In genomic region chr12:47214771-47215170, GRCh38 we compare ENCODE assay signal across 13 cellular contexts.
DNase-seq lines count a peak whose midpoint lies in the region; ATAC-seq, FAIRE-seq and TF ChIP-seq lines count a peak whose summit lies in the region.
"Had no signal": no experiment of that assay in that cellular context is flagged by ENCODE, and none has a peak within 500 bp of the region (broad histone marks: within the 10 kb centered on the region; RNA-seq: fewer than 3 reads in every experiment).

No MANE protein-coding gene starts in this region.

- H3K9me3 ChIP-seq in A549, result no peaks in the 10 kb centered on the region
- no peaks in the 10 kb centered on the region for H3K9me3 ChIP-seq in OCI-LY3 (ENCODE audit: insufficient read depth, low read length)
- H3K9me3 ChIP-seq in spleen, result no peaks in the 10 kb centered on the region
- H3K9me3 ChIP-seq in adrenal gland (replicated peaks in 1 of 3), result no peaks in the 10 kb centered on the region
- H3K9me3 ChIP-seq: right atrium auricular region had no signal

- H2AFZ ChIP-seq in OCI-LY3 (ENCODE audit: low read depth, low read length), result no peak overlapping the region
- H2AFZ ChIP-seq: GM23248 had no signal

- no peak for TF ChIP-seq EP300 in A549 (IDR thresholded peaks at IDR 0.05)

- no peak for TF ChIP-seq RAD21 in A549 (conservative IDR thresholded peaks at IDR 0.05 in 1 of 2, IDR thresholded peaks at IDR 0.05 in 1 of 2)

- peak overlapping the region; percentile 91 to 100 for H3K27ac Mint-ChIP-seq in activated naive CD4-positive, alpha-beta T cell treated with anti-CD3 and anti-CD28 coated beads, Interleukin-2, amount 50 U/mL, for 72 hours

- H3K36me3 ChIP-seq in OCI-LY3 (replicated peaks; ENCODE audit: low read depth, low read length), result no peaks in the 10 kb centered on the region
- peaks cover 0 to 13% (median 0%) of the 10 kb centered on the region in 6 donors for H3K36me3 ChIP-seq in spleen
- H3K36me3 ChIP-seq in adrenal gland (replicated peaks in 1 of 2), result no peaks in the 10 kb centered on the region
- H3K36me3 ChIP-seq: right atrium auricular region had no signal

- FAIRE-seq in A549 (lab: Jason Lieb, UNC), result no peak
- FAIRE-seq: islet of Langerhans had no signal

- peaks cover 68 to 84% of the 10 kb centered on the region in 2 donors for H3K36me3 Mint-ChIP-seq in activated naive CD4-positive, alpha-beta T cell treated with anti-CD3 and anti-CD28 coated beads, Interleukin-2, amount 50 U/mL, for 72 hours

- intact Hi-C loops in spleen (cut with DNase I; ENCODE audit: low total_unique reads), result no loop called here
- intact Hi-C loops in adrenal gland (cut with DNase I), result no loop called here

- peaks cover 74% of the 10 kb centered on the region for H3K4me1 ChIP-seq in A549
- H3K4me1 ChIP-seq in OCI-LY3 (ENCODE audit: low read length), result peaks cover 62% of the 10 kb centered on the region
- H3K4me1 ChIP-seq in spleen, result peaks cover 0 to 96% (median 67%) of the 10 kb centered on the region in 6 donors
- no peaks in the 10 kb centered on the region for H3K4me1 ChIP-seq in adrenal gland (replicated peaks in 1 of 2)
- H3K4me1 ChIP-seq: right atrium auricular region had no signal

- H3K4me3 ChIP-seq in A549 (no peak overlapping the region), OCI-LY3 (ENCODE audit: low read length) (peak overlapping the region; percentile 70; the same call in 1 of the 2 replicates), spleen (peak overlapping the region in 7 of 8 donors; percentile 29 to 72 (median 42)), adrenal gland (no peak overlapping the region)
- H3K4me3 ChIP-seq: GM23248, right atrium auricular region had no signal

- POLR2A ChIA-PET in A549 (lab: Yijun Ruan, JAX), result no interaction called here

- H3K4me2 ChIP-seq in A549 (no peak overlapping the region), OCI-LY3 (ENCODE audit: low read length) (peak overlapping the region; percentile 73)

- H3K27me3 ChIP-seq in OCI-LY3 (ENCODE audit: low read depth, low read length) (no peaks in the 10 kb centered on the region), spleen (replicated peaks in 1 of 7) (no peaks in the 10 kb centered on the region), adrenal gland (no peaks in the 10 kb centered on the region)
- H3K27me3 ChIP-seq: right atrium auricular region had no signal

- peaks cover 16% of the 10 kb centered on the region for H3K79me2 ChIP-seq in OCI-LY3 (ENCODE audit: low read length)

- H3K9ac ChIP-seq in OCI-LY3 (ENCODE audit: low read length), result no peak overlapping the region
- H3K9ac ChIP-seq: GM23248 had no signal

- DNase-seq in A549 (ENCODE audit: low read depth in 1 of 2, low spot score in 1 of 2) (no peak), spleen (no peak), RPMI8226 (no peak), adrenal gland (no peak)
- no peak for DNase-seq in activated naive CD4-positive, alpha-beta T cell treated with anti-CD3 and anti-CD28 coated beads, Interleukin-2, amount 50 U/mL, for 72 hours (ENCODE audit: low spot score in 2 of 2)
- DNase-seq: GM23248, NCI-H2029 had no signal

- no peaks in the 10 kb centered on the region for H4K20me1 ChIP-seq in OCI-LY3 (ENCODE audit: insufficient read depth, low read length)

- TF ChIP-seq CTCF in A549 (IDR thresholded peaks at IDR 0.05) (no peak), OCI-LY3 (IDR thresholded peaks at IDR 0.05; ENCODE audit: low read depth, low read length) (no peak), spleen (IDR thresholded peaks at IDR 0.05 in 8 of 11, conservative IDR thresholded peaks at IDR 0.05 in 3 of 11) (no peak), adrenal gland (IDR thresholded peaks at IDR 0.05) (no peak)

- no peak for ATAC-seq in A549
- ATAC-seq in activated naive CD4-positive, alpha-beta T cell treated with anti-CD3 and anti-CD28 coated beads, Interleukin-2, amount 50 U/mL, for 72 hours, result no peak
- no peak for ATAC-seq in HG03469 (IDR thresholded peaks at IDR 0.05; ENCODE audit: unreplicated experiment)
- ATAC-seq in HG02763 (IDR thresholded peaks at IDR 0.05; ENCODE audit: unreplicated experiment), result no peak
- ATAC-seq: SK-N-SH treated with all-trans-retinoic acid at 6 μM for 48 hours had no signal

- TF ChIP-seq POLR2A in A549 (IDR thresholded peaks at IDR 0.05; ENCODE audit: low read length) (no peak), spleen (IDR thresholded peaks at IDR 0.05) (no peak), adrenal gland (IDR thresholded peaks at IDR 0.05) (no peak)

- WGBS in A549 (ENCODE audit: missing lambda C conversion rate), result 90% methylated on average over 7 of the region's 7 CpGs
- 54 to 78% (median 67%) methylated on average over 7 of the region's 7 CpGs for WGBS in spleen, 5 donors
- 86 to 89% (median 86%) methylated on average over 7 of the region's 7 CpGs for WGBS in adrenal gland, 4 donors

- H3K9me3 Mint-ChIP-seq in activated naive CD4-positive, alpha-beta T cell treated with anti-CD3 and anti-CD28 coated beads, Interleukin-2, amount 50 U/mL, for 72 hours, result no peaks in the 10 kb centered on the region

- CTCF ChIA-PET in A549 (lab: Yijun Ruan, JAX), result no interaction called here

- peak overlapping the region; percentile 91 to 92 for H3K27ac ChIP-seq in A549
- no peak overlapping the region for H3K27ac ChIP-seq in OCI-LY3 (ENCODE audit: low read length)
- peak overlapping the region; percentile 70 to 94 (median 88) for H3K27ac ChIP-seq in spleen
- no peak overlapping the region for H3K27ac ChIP-seq in adrenal gland
- H3K27ac ChIP-seq: GM23248, right atrium auricular region had no signal

TF ChIP-seq in A549, 52 proteins besides CTCF, POLR2A, EP300 and RAD21:
- TF ChIP-seq FOSL2 (IDR thresholded peaks at IDR 0.05) (no peak), FOSL2 (CRISPR knock-in tag; IDR thresholded peaks at IDR 0.05) (no peak), CEBPB (IDR thresholded peaks at IDR 0.05) (peak in 1 of 2 experiments; percentile 37; a peak in 2 of 4 replicates)

Comparison
In these comparisons a context has a peak if more than half of its experiments do, and no peak if none do; other contexts are left out.
1. H3K27ac ChIP-seq: peak in A549 (2 of 2) and spleen (8 of 8); none in OCI-LY3 (single experiment) and adrenal gland (0 of 5).
2. H3K4me3 ChIP-seq: peak in OCI-LY3 (single experiment) and spleen (7 of 8); none in A549 (single experiment) and adrenal gland (0 of 4).